16 cellular contexts compared by ENCODE assay signal in the genomic region with DNA sequence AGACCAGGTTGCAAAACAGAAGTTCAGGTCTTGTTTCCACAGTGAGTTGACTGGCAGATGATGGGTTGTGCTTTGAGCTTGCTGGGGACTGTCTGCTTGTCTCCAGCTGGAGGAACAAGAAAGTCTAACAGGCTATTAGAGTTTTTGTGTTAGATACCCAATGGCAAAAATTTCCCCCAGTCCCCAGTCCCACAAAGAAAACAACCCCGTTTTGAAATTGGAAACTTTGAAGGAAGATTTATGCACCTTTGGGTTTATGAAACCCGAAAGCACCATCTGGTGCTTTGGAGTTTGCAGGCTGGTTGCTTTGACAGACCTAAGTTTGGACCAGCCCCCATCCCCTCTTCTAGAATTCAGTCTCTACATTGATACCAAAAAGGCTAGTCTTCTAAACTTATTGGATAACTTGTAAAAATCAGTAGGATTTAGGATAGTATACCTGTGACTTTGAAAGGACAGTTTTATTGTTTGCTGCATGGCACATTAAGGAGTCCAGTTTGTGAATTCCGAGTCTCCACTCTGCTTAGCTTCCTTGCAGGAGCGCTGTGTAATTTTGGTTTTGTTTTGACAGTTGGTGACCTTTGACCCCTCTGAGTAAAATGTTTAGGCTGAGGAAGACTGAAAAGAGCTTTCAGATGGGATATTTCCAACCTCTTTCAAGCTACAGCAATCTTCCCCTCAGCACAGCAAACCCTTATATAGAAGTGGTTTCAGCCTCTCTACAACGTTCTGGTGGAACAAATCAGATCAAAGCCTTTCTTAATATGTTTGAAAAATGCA. TPM values are rescaled to one million over a fixed set of nuclear protein-coding genes. Genes with fewer than 3 reads are reported as not detected.
DNase-seq lines count a peak whose midpoint lies in the region; ATAC-seq and TF ChIP-seq lines count a peak whose summit lies in the region.
"Had no signal": no experiment of that assay in that cellular context is flagged by ENCODE, and none has a peak within 500 bp of the region (broad histone marks: within the 10 kb centered on the region; RNA-seq: fewer than 3 reads in every experiment).

No MANE protein-coding gene starts in this region.

- H3K27me3 ChIP-seq in esophagus muscularis mucosa = no peaks in the 10 kb centered on the region

- ATAC-seq in GM21528 (IDR thresholded peaks at IDR 0.05; ENCODE audit: low FRiP score, unreplicated experiment) = no peak
- ATAC-seq: left colon, Right ventricle myocardium inferior had no signal

- H3K9me3 ChIP-seq in esophagus muscularis mucosa = no peaks in the 10 kb centered on the region

- DNase-seq in DMS 273 treated with DMSO at 0.1 percent for 48 hours (lab: John Stamatoyannopoulos, UW) (peak; percentile 91), GM20000 (ENCODE audit: low spot score) (peak; percentile 22), NCI-H2171 treated with DMSO at 0.1 percent for 48 hours (lab: John Stamatoyannopoulos, UW) (peak; percentile 84), left kidney (ENCODE audit: low read depth, low spot score) (peak; percentile 86), anterior cingulate cortex (lab: John Stamatoyannopoulos, UW) (no peak), NCI-H510A treated with DMSO at 0.1 percent for 48 hours (lab: John Stamatoyannopoulos, UW) (no peak), esophagus muscularis mucosa (ENCODE audit: extremely low spot score) (no peak)
- DNase-seq: left colon; NCI-H1048; NK-92 treated with Interleukin-12 subunit alpha and Interleukin-12 subunit beta, amount 100 ng/mL, for 24 hours; stimulated activated naive CD4-positive, alpha-beta T cell treated with Interleukin-2 at 50 U/mL for 16 hours had no signal

- no peak overlapping the region for H3K4me3 ChIP-seq in esophagus muscularis mucosa

- no peaks in the 10 kb centered on the region for H3K36me3 ChIP-seq in esophagus muscularis mucosa

- H3K4me1 ChIP-seq in esophagus muscularis mucosa = peaks cover 0 to 14% (median 13%) of the 10 kb centered on the region in 4 donors

- no peak for TF ChIP-seq EP300 in esophagus muscularis mucosa (IDR thresholded peaks at IDR 0.05)

- no peak overlapping the region for H3K27ac ChIP-seq in esophagus muscularis mucosa (replicated peaks in 1 of 4)

- intact Hi-C loops in esophagus muscularis mucosa (cut with DNase I) = no loop called here

- WGBS in esophagus muscularis mucosa = 48% methylated on average over 5 of the region's 5 CpGs

- no peak for TF ChIP-seq CTCF in GM20000 (IDR thresholded peaks at IDR 0.05; ENCODE audit: extremely low read depth, missing control alignments)
- TF ChIP-seq CTCF in esophagus muscularis mucosa (IDR thresholded peaks at IDR 0.05) = no peak

- no peak for TF ChIP-seq POLR2A in esophagus muscularis mucosa (IDR thresholded peaks at IDR 0.05; ENCODE audit: low read depth)

RNA-seq across cellular contexts. Expression of a gene that starts 25.5 kb away (rescaled TPM):
- total RNA-seq in esophagus muscularis mucosa = under 1 TPM in 1 of 4 donors, not detected in 3; 0.33 TPM
- total RNA-seq: G401, left colon, progenitor cell of endocrine pancreas, Right ventricle myocardium inferior, urinary bladder had no signal

Comparison
In these comparisons a context has a peak if more than half of its experiments do, and no peak if none do; other contexts are left out.
1. DNase-seq: peak in DMS 273 treated with DMSO at 0.1 percent for 48 hours (single experiment), GM20000 (single experiment), NCI-H2171 treated with DMSO at 0.1 percent for 48 hours (single experiment) and left kidney (single experiment); none in anterior cingulate cortex (0 of 58), NCI-H510A treated with DMSO at 0.1 percent for 48 hours (single experiment) and esophagus muscularis mucosa (single experiment).